ENCODE assay signal across 9 cellular contexts in the genomic region with DNA sequence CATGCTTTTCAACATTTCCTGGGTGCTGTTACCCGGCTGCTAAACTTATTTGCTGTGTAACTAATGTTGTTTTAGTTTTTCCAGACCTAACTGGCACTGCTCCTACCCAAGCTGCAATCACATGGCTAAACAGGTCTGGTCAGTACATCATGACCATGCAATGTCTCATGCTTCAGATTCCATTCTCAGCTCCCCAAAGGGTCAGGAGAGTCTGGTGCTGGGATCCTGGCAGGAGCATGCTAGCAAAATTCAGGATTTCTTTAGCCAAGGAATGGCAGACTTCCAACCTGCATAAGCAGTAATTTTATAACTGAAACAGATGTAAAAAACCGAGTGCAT. TPM values are rescaled to one million over a fixed set of nuclear protein-coding genes. Genes with fewer than 3 reads are reported as not detected.
A peak's percentile ranks its signal among the peaks of the same experiment; 100 is the strongest.
DNase-seq lines count a peak whose midpoint lies in the region; ATAC-seq and TF ChIP-seq lines count a peak whose summit lies in the region.
"Had no signal": no experiment of that assay in that cellular context is flagged by ENCODE, and none has a peak within 500 bp of the region (broad histone marks: within the 10 kb centered on the region; RNA-seq: fewer than 3 reads in every experiment).

No MANE protein-coding gene starts in this region.

- intact Hi-C loops in adrenal gland (cut with DNase I), result loop anchor here (5.0 to 10.0 kb wide), 2 partner anchors 236 to 238 kb away; no protein-coding TSS in a partner anchor
- intact Hi-C loops in left ventricle myocardium superior (cut with micrococcal nuclease), result loop anchor here (5.0 to 10.0 kb wide), 2 partner anchors 66 to 238 kb away; no protein-coding TSS in a partner anchor
- intact Hi-C loops in sciatic nerve (cut with DNase I), result loop anchor here (10.0 kb wide), 3 partner anchors 78 to 258 kb away; partner anchors contain the start of gene ACSL1

- ATAC-seq in left ventricle myocardium superior (peak; percentile 83), sciatic nerve (peak; percentile 95), GM21515 (IDR thresholded peaks at IDR 0.05; ENCODE audit: unreplicated experiment) (no peak), HG03460 (IDR thresholded peaks at IDR 0.05; ENCODE audit: unreplicated experiment) (no peak)

- H3K4me1 ChIP-seq in adrenal gland (replicated peaks in 1 of 2), result peaks cover 0 to 19% of the 10 kb centered on the region in 2 donors

- peak; percentile 70 for DNase-seq in DMS53 (lab: John Stamatoyannopoulos, UW)
- peak in 5 of 7 donors; percentile 34 to 68 (median 44) for DNase-seq in adrenal gland
- no peak for DNase-seq in left ventricle myocardium superior
- no peak for DNase-seq in sciatic nerve (ENCODE audit: low spot score)
- no peak for DNase-seq in SW480 (ENCODE audit: low spot score)
- no peak for DNase-seq in activated T-cell treated with anti-CD3 and anti-CD28 coated beads, Interleukin-2, amount 50 U/mL, for 24 hours
- DNase-seq: activated CD4-positive, CD25-positive, alpha-beta regulatory T cell treated with anti-CD3 and anti-CD28 coated beads, Interleukin-2, amount 50 U/mL, for 72 hours had no signal

- H3K4me1 Mint-ChIP-seq in activated T-cell treated with anti-CD3 and anti-CD28 coated beads, Interleukin-2, amount 50 U/mL, for 24 hours (ENCODE audit: low read depth), result peaks cover 14% of the 10 kb centered on the region

- TF ChIP-seq POLR2A in adrenal gland (IDR thresholded peaks at IDR 0.05), result no peak

- WGBS in adrenal gland, 4 donors, result 34 to 53% (median 44%) methylated on average over 2 of the region's 2 CpGs

- H3K4me3 ChIP-seq in adrenal gland, result no peak overlapping the region

- no peaks in the 10 kb centered on the region for H3K27me3 ChIP-seq in adrenal gland

- H3K36me3 Mint-ChIP-seq in activated T-cell treated with anti-CD3 and anti-CD28 coated beads, Interleukin-2, amount 50 U/mL, for 24 hours (ENCODE audit: low read depth), result no peaks in the 10 kb centered on the region

- no peaks in the 10 kb centered on the region for H3K9me3 Mint-ChIP-seq in activated T-cell treated with anti-CD3 and anti-CD28 coated beads, Interleukin-2, amount 50 U/mL, for 24 hours

- TF ChIP-seq CTCF in adrenal gland (IDR thresholded peaks at IDR 0.05), result no peak

- H3K27ac ChIP-seq in adrenal gland, result peak overlapping the region in 3 of 5 donors; percentile 21 to 76 (median 73)

- no peak overlapping the region for H3K4me3 Mint-ChIP-seq in activated T-cell treated with anti-CD3 and anti-CD28 coated beads, Interleukin-2, amount 50 U/mL, for 24 hours

- H3K27me3 Mint-ChIP-seq in activated T-cell treated with anti-CD3 and anti-CD28 coated beads, Interleukin-2, amount 50 U/mL, for 24 hours, result no peaks in the 10 kb centered on the region

- no peak overlapping the region for H3K27ac Mint-ChIP-seq in activated T-cell treated with anti-CD3 and anti-CD28 coated beads, Interleukin-2, amount 50 U/mL, for 24 hours

- no peaks in the 10 kb centered on the region for H3K9me3 ChIP-seq in adrenal gland (replicated peaks in 1 of 3)

- no peaks in the 10 kb centered on the region for H3K36me3 ChIP-seq in adrenal gland (replicated peaks in 1 of 2)

RNA-seq across cellular contexts. Expression of gene CENPU, which starts 12.6 kb away (rescaled TPM):
- total RNA-seq in adrenal gland, result 1 to 10 TPM in 7 of 8 donors, under 1 TPM in 1; 0.97 to 4.1 (median 1.9) TPM
- 1 to 10 TPM; 2.7 to 5.2 (median 4.1) TPM for polyA plus RNA-seq in adrenal gland
- total RNA-seq in left ventricle myocardium superior, result 1.5 TPM
- total RNA-seq in sciatic nerve, result 1.7 TPM

Comparison
In these comparisons a context has a peak if more than half of its experiments do, and no peak if none do; other contexts are left out.
1. DNase-seq: peak in DMS53 (single experiment) and adrenal gland (5 of 7); none in left ventricle myocardium superior (single experiment), sciatic nerve (single experiment), SW480 (single experiment) and activated T-cell treated with anti-CD3 and anti-CD28 coated beads, Interleukin-2, amount 50 U/mL, for 24 hours (single experiment).
2. ATAC-seq: peak in left ventricle myocardium superior (single experiment) and sciatic nerve (single experiment); none in GM21515 (single experiment) and HG03460 (single experiment).